ENCODE assay signal across 29 cellular contexts in the genomic region with DNA sequence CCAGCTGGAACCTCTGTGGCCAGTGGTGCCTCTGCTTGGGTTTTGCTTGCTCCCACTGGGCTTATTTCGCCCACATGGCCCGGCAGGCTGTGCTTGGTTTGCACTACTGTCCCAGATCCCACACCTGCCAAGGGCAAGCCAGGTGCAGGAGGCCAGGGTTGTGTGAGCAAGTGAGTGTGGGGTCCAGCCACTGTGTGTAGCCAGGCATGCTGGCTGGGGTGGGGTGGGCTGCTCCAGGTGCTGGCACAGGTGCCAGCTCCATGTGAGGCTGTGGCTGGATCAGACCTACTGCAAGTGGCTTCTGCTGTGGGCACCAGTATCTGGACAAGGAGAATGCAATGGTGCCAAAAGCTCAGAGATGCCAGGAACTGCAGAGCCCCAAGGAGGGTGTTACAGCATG. TPM values are rescaled to one million over a fixed set of nuclear protein-coding genes. Genes with fewer than 3 reads are reported as not detected.
"Had no signal": no experiment of that assay in that cellular context is flagged by ENCODE, and none has a peak within 500 bp of the region (broad histone marks: within the 10 kb centered on the region; RNA-seq: fewer than 3 reads in every experiment).

No MANE protein-coding gene starts in this region.

- H3K27me3 ChIP-seq: brain microvascular endothelial cell had no signal

- H3K27ac ChIP-seq: brain microvascular endothelial cell, VCaP had no signal

- ATAC-seq: activated naive CD4-positive, alpha-beta T cell treated with anti-CD3 and anti-CD28 coated beads, Interleukin-2, amount 50 U/mL, for 72 hours; activated T-cell treated with anti-CD3 and anti-CD28 coated beads, Interleukin-2, amount 50 U/mL, for 4 hours; K562; Panc1 had no signal

- H3K36me3 ChIP-seq: brain microvascular endothelial cell had no signal

- FAIRE-seq: K562 had no signal

- DNase-seq: activated B cell treated with CpG ODN at 0.5 μM for 24 hours; activated CD4-positive, alpha-beta memory T cell treated with anti-CD3 and anti-CD28 coated beads for 36 hours; activated CD4-positive, alpha-beta T cell treated with anti-CD3 and anti-CD28 coated beads for 4 hours; activated CD4-positive, alpha-beta T cell treated with anti-CD3 and anti-CD28 coated beads, Interleukin-2, amount 50 U/mL, for 1 hour; activated CD4-positive, CD25-positive, alpha-beta regulatory T cell treated with anti-CD3 and anti-CD28 coated beads, Interleukin-2, amount 50 U/mL, for 72 hours; activated CD8-positive, alpha-beta memory T cell treated with anti-CD3 and anti-CD28 coated beads, Interleukin-2, amount 50 U/mL, for 4 hours; activated gamma-delta T cell treated with Interleukin-2 at 50 U/mL for 16 hours; activated naive CD4-positive, alpha-beta T cell treated with anti-CD3 and anti-CD28 coated beads for 36 hours; activated T-cell treated with anti-CD3 and anti-CD28 coated beads for 4 hours; activated T-cell treated with anti-CD3 and anti-CD28 coated beads, Interleukin-2, amount 50 U/mL, for 4 hours; amniotic stem cell; aorta; brain microvascular endothelial cell; NCI-H1048; NCI-H1105 treated with DMSO at 0.1 percent for 48 hours; NCI-H1436; NCI-H1694; NCI-H2029; NCI-H345; NCI-H524 treated with DMSO at 0.1 percent for 48 hours; SW 1271; T-helper 1 cell; T-helper 2 cell; T-helper 9 cell had no signal

- H3K4me3 ChIP-seq: K562 had no signal

RNA-seq across cellular contexts. Expression of gene RYR2, which starts 28.5 kb away (rescaled TPM):
- total RNA-seq: activated B cell treated with CpG ODN at 0.5 μM for 24 hours; activated naive CD4-positive, alpha-beta T cell treated with anti-CD3 and anti-CD28 coated beads for 36 hours; activated naive CD4-positive, alpha-beta T cell treated with anti-CD3 and anti-CD28 coated beads, Interleukin-2, amount 50 U/mL, for 72 hours; activated T-helper 1 cell treated with anti-CD3 and anti-CD28 coated beads, Interleukin-12 subunit alpha, Interleukin-12 subunit beta, Interleukin-2, Interleukin-4 antibody, amounts not matched to agents 30 ng/mL and 10 ng/mL and 1 ng/mL, durations not matched to agents 14 hours and 24 hours and 36 hours had no signal
